ENCODE assay signal across 8 cellular contexts in genomic region chr9:129783516-129784361, GRCh38. TPM values are rescaled to one million over a fixed set of nuclear protein-coding genes. Genes with fewer than 3 reads are reported as not detected.
DNase-seq lines count a peak whose midpoint lies in the region; ATAC-seq and TF ChIP-seq lines count a peak whose summit lies in the region.

No MANE protein-coding gene starts in this region.

- no peak for ATAC-seq in GM21528 (IDR thresholded peaks at IDR 0.05; ENCODE audit: low FRiP score, unreplicated experiment)

- intact Hi-C loops in activated T-helper 1 cell treated with anti-CD3 and anti-CD28 coated beads, Interleukin-12 subunit alpha, Interleukin-12 subunit beta, Interleukin-2, Interleukin-4 antibody, amounts not matched to agents 30 ng/mL and 10 ng/mL and 1 ng/mL, durations not matched to agents 14 hours and 24 hours and 36 hours (cut with micrococcal nuclease) = loop anchor here (1.0 to 5.0 kb wide), 6 partner anchors 46 to 653 kb away; partner anchors contain the start of genes ASB6 and NTMT1

- no peaks in the 10 kb centered on the region for H3K9me3 Mint-ChIP-seq in activated T-helper 1 cell treated with anti-CD3 and anti-CD28 coated beads, Interleukin-12 subunit alpha, Interleukin-12 subunit beta, Interleukin-2, Interleukin-4 antibody, amounts not matched to agents 30 ng/mL and 10 ng/mL and 1 ng/mL, durations not matched to agents 14 hours and 24 hours and 36 hours

- CTCF ChIA-PET in RWPE1 (lab: Yijun Ruan, JAX) = interaction anchor here (0.5 to 6.5 kb wide), 13 partner anchors 8 to 874 kb away, joined by 3 to 93 read pairs (median 4); no protein-coding TSS in a partner anchor

- TF ChIP-seq CTCF in RWPE1 (conservative IDR thresholded peaks at IDR 0.05; ENCODE audit: low read depth) (peak; percentile 99), fibroblast of villous mesenchyme (IDR thresholded peaks at IDR 0.05; ENCODE audit: insufficient read depth, low read depth, low read length) (peak; percentile 95)

- no peak overlapping the region for H3K27ac ChIP-seq in RWPE1

- in situ Hi-C loops in KBM-7 (cut with MboI; ENCODE audit: low pct_unique_long_range_greater_than_20kb, low sequenced_read_pairs) = loop anchor here (25.0 kb wide), 1 partner anchor 646 kb away; no protein-coding TSS in a partner anchor

- peaks cover 5% of the 10 kb centered on the region for H3K4me1 Mint-ChIP-seq in activated T-helper 1 cell treated with anti-CD3 and anti-CD28 coated beads, Interleukin-12 subunit alpha, Interleukin-12 subunit beta, Interleukin-2, Interleukin-4 antibody, amounts not matched to agents 30 ng/mL and 10 ng/mL and 1 ng/mL, durations not matched to agents 14 hours and 24 hours and 36 hours (ENCODE audit: low read depth)

- DNase-seq in DMS53 (lab: John Stamatoyannopoulos, UW) = peak; percentile 82
- peak; percentile 81 for DNase-seq in KBM-7
- DNase-seq in RWPE1 (ENCODE audit: low spot score) = peak; percentile 97
- DNase-seq in activated T-helper 1 cell treated with anti-CD3 and anti-CD28 coated beads, Interleukin-12 subunit alpha, Interleukin-12 subunit beta, Interleukin-2, Interleukin-4 antibody, amounts not matched to agents 30 ng/mL and 10 ng/mL and 1 ng/mL, durations not matched to agents 14 hours and 24 hours and 36 hours (ENCODE audit: low spot score) = peak; percentile 68
- peak; percentile 85 for DNase-seq in fibroblast of villous mesenchyme (ENCODE audit: low read depth)
- peak; percentile 62 for DNase-seq in occipital lobe (lab: John Stamatoyannopoulos, UW)
- DNase-seq in superior temporal gyrus (ENCODE audit: extremely low spot score) = peak; percentile 87

- POLR2A ChIA-PET in RWPE1 (lab: Yijun Ruan, JAX; ENCODE audit: low non-redundant PET) = no interaction called here

- no peak overlapping the region for H3K27ac Mint-ChIP-seq in activated T-helper 1 cell treated with anti-CD3 and anti-CD28 coated beads, Interleukin-12 subunit alpha, Interleukin-12 subunit beta, Interleukin-2, Interleukin-4 antibody, amounts not matched to agents 30 ng/mL and 10 ng/mL and 1 ng/mL, durations not matched to agents 14 hours and 24 hours and 36 hours

- H3K27me3 Mint-ChIP-seq in activated T-helper 1 cell treated with anti-CD3 and anti-CD28 coated beads, Interleukin-12 subunit alpha, Interleukin-12 subunit beta, Interleukin-2, Interleukin-4 antibody, amounts not matched to agents 30 ng/mL and 10 ng/mL and 1 ng/mL, durations not matched to agents 14 hours and 24 hours and 36 hours (ENCODE audit: insufficient read depth) = peaks cover 18% of the 10 kb centered on the region

- H3K4me3 Mint-ChIP-seq in activated T-helper 1 cell treated with anti-CD3 and anti-CD28 coated beads, Interleukin-12 subunit alpha, Interleukin-12 subunit beta, Interleukin-2, Interleukin-4 antibody, amounts not matched to agents 30 ng/mL and 10 ng/mL and 1 ng/mL, durations not matched to agents 14 hours and 24 hours and 36 hours = no peak overlapping the region

- no peaks in the 10 kb centered on the region for H3K36me3 Mint-ChIP-seq in activated T-helper 1 cell treated with anti-CD3 and anti-CD28 coated beads, Interleukin-12 subunit alpha, Interleukin-12 subunit beta, Interleukin-2, Interleukin-4 antibody, amounts not matched to agents 30 ng/mL and 10 ng/mL and 1 ng/mL, durations not matched to agents 14 hours and 24 hours and 36 hours (ENCODE audit: low read depth)

- no peak overlapping the region for H3K4me3 ChIP-seq in fibroblast of villous mesenchyme (ENCODE audit: low read depth, low read length)

RNA-seq across cellular contexts. Expression of gene TOR1B, which starts 19.2 kb away (rescaled TPM):
- total RNA-seq in activated T-helper 1 cell treated with anti-CD3 and anti-CD28 coated beads, Interleukin-12 subunit alpha, Interleukin-12 subunit beta, Interleukin-2, Interleukin-4 antibody, amounts not matched to agents 30 ng/mL and 10 ng/mL and 1 ng/mL, durations not matched to agents 14 hours and 24 hours and 36 hours = 21.9 and 25.6 TPM in 2 replicates
- total RNA-seq in fibroblast of villous mesenchyme (27.4 and 33.2 TPM in 2 replicates), occipital lobe (39.5 TPM)

RNA-seq across cellular contexts. Expression of gene PTGES, which starts 30.9 kb away (rescaled TPM):
- total RNA-seq in activated T-helper 1 cell treated with anti-CD3 and anti-CD28 coated beads, Interleukin-12 subunit alpha, Interleukin-12 subunit beta, Interleukin-2, Interleukin-4 antibody, amounts not matched to agents 30 ng/mL and 10 ng/mL and 1 ng/mL, durations not matched to agents 14 hours and 24 hours and 36 hours = 0.16 TPM in 1 of 2 replicates, not detected in the other
- total RNA-seq in fibroblast of villous mesenchyme = 8.7 and 16.0 TPM in 2 replicates
- total RNA-seq in occipital lobe = 3.3 TPM

RNA-seq across cellular contexts. Expression of gene TOR1A, which starts 40.2 kb away (rescaled TPM):
- total RNA-seq in activated T-helper 1 cell treated with anti-CD3 and anti-CD28 coated beads, Interleukin-12 subunit alpha, Interleukin-12 subunit beta, Interleukin-2, Interleukin-4 antibody, amounts not matched to agents 30 ng/mL and 10 ng/mL and 1 ng/mL, durations not matched to agents 14 hours and 24 hours and 36 hours = 61.3 and 62.1 TPM in 2 replicates
- total RNA-seq in fibroblast of villous mesenchyme (43.8 and 51.4 TPM in 2 replicates), occipital lobe (21.8 TPM)

RNA-seq across cellular contexts. Expression of gene C9orf78, which starts 51.3 kb away (rescaled TPM):
- total RNA-seq in activated T-helper 1 cell treated with anti-CD3 and anti-CD28 coated beads, Interleukin-12 subunit alpha, Interleukin-12 subunit beta, Interleukin-2, Interleukin-4 antibody, amounts not matched to agents 30 ng/mL and 10 ng/mL and 1 ng/mL, durations not matched to agents 14 hours and 24 hours and 36 hours = 64.0 and 67.4 TPM in 2 replicates
- total RNA-seq in fibroblast of villous mesenchyme = 19.3 and 32.4 TPM in 2 replicates
- 40.2 TPM for total RNA-seq in occipital lobe

RNA-seq across cellular contexts. Expression of gene USP20, which starts 51.5 kb away (rescaled TPM):
- 47.9 and 50.2 TPM in 2 replicates for total RNA-seq in activated T-helper 1 cell treated with anti-CD3 and anti-CD28 coated beads, Interleukin-12 subunit alpha, Interleukin-12 subunit beta, Interleukin-2, Interleukin-4 antibody, amounts not matched to agents 30 ng/mL and 10 ng/mL and 1 ng/mL, durations not matched to agents 14 hours and 24 hours and 36 hours
- total RNA-seq in fibroblast of villous mesenchyme (7.7 and 10.4 TPM in 2 replicates), occipital lobe (9.8 TPM)
